In genomic region chr7:70741666-70742065, GRCh38 we compare ENCODE assay signal across 33 cellular contexts.
"Had no signal": no experiment of that assay in that cellular context is flagged by ENCODE, and none has a peak within 500 bp of the region (broad histone marks: within the 10 kb centered on the region; RNA-seq: fewer than 3 reads in every experiment).

No MANE protein-coding gene starts in this region.

- H3K9me3 Mint-ChIP-seq: activated CD4-positive, alpha-beta T cell treated with anti-CD3 and anti-CD28 coated beads, Interleukin-2, amount 10 ng/mL, durations not matched to agents 7 days and 5 days; activated T-cell treated with anti-CD3 and anti-CD28 coated beads, Interleukin-2, amount 50 U/mL, for 24 hours; activated T-cell treated with anti-CD3 and anti-CD28 coated beads, Interleukin-2, amount 50 U/mL, for 72 hours; endodermal cell; T-cell; T-helper 1 cell treated with Interleukin-12 subunit alpha and Interleukin-12 subunit beta and Interleukin-4 antibody, amounts not matched to agents 30 μg/mL and 1 μg/mL, for 36 hours; T-helper 2 cell treated with Interferon-gamma antibody and Interleukin-4, amounts not matched to agents 5 μg/mL and 100 μg/mL, for 36 hours had no signal

- FAIRE-seq: astrocyte, bronchial epithelial cell, frontal cortex had no signal

- H3K27me3 Mint-ChIP-seq: activated CD4-positive, alpha-beta memory T cell treated with anti-CD3 and anti-CD28 coated beads, Interleukin-2, amount 10 ng/mL, durations not matched to agents 7 days and 5 days; activated CD4-positive, alpha-beta T cell treated with anti-CD3 and anti-CD28 coated beads, Interleukin-2, amount 10 ng/mL, durations not matched to agents 7 days and 5 days; activated naive CD8-positive, alpha-beta T cell; activated T-cell treated with anti-CD3 and anti-CD28 coated beads, Interleukin-2, amount 50 U/mL, for 24 hours; T-cell had no signal

- H3K36me3 Mint-ChIP-seq: activated naive CD8-positive, alpha-beta T cell; T-cell had no signal

- H3K27ac Mint-ChIP-seq: activated CD4-positive, alpha-beta memory T cell treated with anti-CD3 and anti-CD28 coated beads, Interleukin-2, amount 10 ng/mL, durations not matched to agents 7 days and 5 days; activated CD4-positive, alpha-beta T cell treated with anti-CD3 and anti-CD28 coated beads, Interleukin-2, amount 10 ng/mL, durations not matched to agents 7 days and 5 days; activated naive CD8-positive, alpha-beta T cell; activated T-cell treated with anti-CD3 and anti-CD28 coated beads, Interleukin-2, amount 50 U/mL, for 24 hours; activated T-cell treated with anti-CD3 and anti-CD28 coated beads, Interleukin-2, amount 50 U/mL, for 72 hours; endodermal cell; T-cell; T-helper 1 cell treated with Interleukin-12 subunit alpha and Interleukin-12 subunit beta and Interleukin-4 antibody, amounts not matched to agents 30 μg/mL and 1 μg/mL, for 36 hours; T-helper 2 cell treated with Interferon-gamma antibody and Interleukin-4, amounts not matched to agents 5 μg/mL and 100 μg/mL, for 36 hours had no signal

- ATAC-seq: activated T-cell treated with anti-CD3 and anti-CD28 coated beads, Interleukin-2, amount 50 U/mL, for 72 hours; esophagus mucosa; heart left ventricle; T-cell had no signal

- H3K4me3 Mint-ChIP-seq: activated CD4-positive, alpha-beta memory T cell treated with anti-CD3 and anti-CD28 coated beads, Interleukin-2, amount 10 ng/mL, durations not matched to agents 7 days and 5 days; activated CD4-positive, alpha-beta T cell treated with anti-CD3 and anti-CD28 coated beads, Interleukin-2, amount 10 ng/mL, durations not matched to agents 7 days and 5 days; activated naive CD8-positive, alpha-beta T cell; activated T-cell treated with anti-CD3 and anti-CD28 coated beads, Interleukin-2, amount 50 U/mL, for 24 hours; activated T-cell treated with anti-CD3 and anti-CD28 coated beads, Interleukin-2, amount 50 U/mL, for 72 hours; endodermal cell; T-cell; T-helper 1 cell treated with Interleukin-12 subunit alpha and Interleukin-12 subunit beta and Interleukin-4 antibody, amounts not matched to agents 30 μg/mL and 1 μg/mL, for 36 hours; T-helper 2 cell treated with Interferon-gamma antibody and Interleukin-4, amounts not matched to agents 5 μg/mL and 100 μg/mL, for 36 hours had no signal

- DNase-seq: activated CD4-positive, alpha-beta memory T cell treated with anti-CD3 and anti-CD28 coated beads, Interleukin-2, amount 10 ng/mL, durations not matched to agents 7 days and 5 days; activated CD4-positive, alpha-beta T cell treated with anti-CD3 and anti-CD28 coated beads for 1 hour; activated CD4-positive, alpha-beta T cell treated with anti-CD3 and anti-CD28 coated beads for 4 hours; activated CD4-positive, alpha-beta T cell treated with anti-CD3 and anti-CD28 coated beads, Interleukin-2, amount 10 ng/mL, durations not matched to agents 7 days and 5 days; activated CD4-positive, alpha-beta T cell treated with anti-CD3 and anti-CD28 coated beads, Interleukin-2, amount 50 U/mL, for 4 hours; activated CD4-positive, CD25-positive, alpha-beta regulatory T cell; activated CD8-positive, alpha-beta memory T cell treated with anti-CD3 and anti-CD28 coated beads, Interleukin-2, amount 50 U/mL, for 48 hours; activated effector memory CD4-positive, alpha-beta T cell treated with Interleukin-2 at 50 U/mL for 16 hours; activated gamma-delta T cell treated with Interleukin-2 at 50 U/mL for 16 hours; activated naive CD4-positive, alpha-beta T cell treated with anti-CD3 and anti-CD28 coated beads, Interleukin-2, amount 50 U/mL, for 16 hours; activated naive CD4-positive, alpha-beta T cell treated with Interleukin-2 at 50 U/mL for 16 hours; activated T-cell treated with anti-CD3 and anti-CD28 coated beads for 4 hours; activated T-cell treated with anti-CD3 and anti-CD28 coated beads, Interleukin-2, amount 50 U/mL, for 24 hours; activated T-cell treated with anti-CD3 and anti-CD28 coated beads, Interleukin-2, amount 50 U/mL, for 72 hours; amniotic stem cell; anterior cingulate cortex; brain microvascular endothelial cell; colonic mucosa; effector CD8-positive, alpha-beta T cell; endodermal cell; foreskin fibroblast; glutamatergic neuron; heart left ventricle; T-cell; T1000; WERI-Rb-1 had no signal
